8 cellular contexts compared by ENCODE assay signal in the genomic region with DNA sequence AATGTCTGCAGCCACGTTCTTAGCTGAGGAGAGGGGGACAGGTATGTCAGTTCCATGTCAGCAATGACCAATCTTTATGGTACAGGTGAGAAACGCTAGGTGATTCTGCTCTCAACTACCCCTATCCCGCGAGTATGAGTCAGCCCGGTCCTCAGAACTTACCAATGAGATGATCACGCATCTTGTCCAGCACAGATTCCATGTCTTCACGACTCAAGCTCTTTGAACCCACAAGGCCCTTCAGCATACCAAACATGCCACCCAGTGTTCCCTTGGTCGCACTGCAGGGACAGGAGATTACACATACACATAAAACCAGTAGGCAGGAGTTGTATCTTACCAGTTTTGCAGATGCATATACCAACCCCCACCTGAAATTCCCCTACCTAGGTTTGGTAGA. TPM values are rescaled to one million over a fixed set of nuclear protein-coding genes. Genes with fewer than 3 reads are reported as not detected.
A peak's percentile ranks its signal among the peaks of the same experiment; 100 is the strongest.
DNase-seq lines count a peak whose midpoint lies in the region; ATAC-seq and TF ChIP-seq lines count a peak whose summit lies in the region.
"Had no signal": no experiment of that assay in that cellular context is flagged by ENCODE, and none has a peak within 500 bp of the region (broad histone marks: within the 10 kb centered on the region; RNA-seq: fewer than 3 reads in every experiment).

No MANE protein-coding gene starts in this region.

- no peaks in the 10 kb centered on the region for H3K27me3 Mint-ChIP-seq in activated CD8-positive, alpha-beta T cell treated with anti-CD3 and anti-CD28 coated beads, Interleukin-2, amount 10 ng/mL, durations not matched to agents 7 days and 5 days (ENCODE audit: low read depth)
- H3K27me3 Mint-ChIP-seq in natural killer cell (ENCODE audit: low read depth in 2 of 2), result no peaks in the 10 kb centered on the region
- H3K27me3 Mint-ChIP-seq: activated CD4-positive, alpha-beta memory T cell treated with anti-CD3 and anti-CD28 coated beads, Interleukin-2, amount 10 ng/mL, durations not matched to agents 7 days and 5 days had no signal

- H3K9me3 Mint-ChIP-seq in activated CD8-positive, alpha-beta T cell treated with anti-CD3 and anti-CD28 coated beads, Interleukin-2, amount 10 ng/mL, durations not matched to agents 7 days and 5 days (ENCODE audit: insufficient read depth), result no peaks in the 10 kb centered on the region
- H3K9me3 Mint-ChIP-seq in natural killer cell, result no peaks in the 10 kb centered on the region
- H3K9me3 Mint-ChIP-seq: activated CD4-positive, alpha-beta memory T cell treated with anti-CD3 and anti-CD28 coated beads, Interleukin-2, amount 10 ng/mL, durations not matched to agents 7 days and 5 days had no signal

- H3K27me3 ChIP-seq in colonic mucosa, result no peaks in the 10 kb centered on the region

- peaks cover 5% of the 10 kb centered on the region for H3K4me1 ChIP-seq in colonic mucosa

- peaks cover 17% of the 10 kb centered on the region for H3K36me3 ChIP-seq in colonic mucosa

- H3K27ac ChIP-seq in colonic mucosa, result no peak overlapping the region

- H3K9ac ChIP-seq in colonic mucosa (ENCODE audit: low read depth in 2 of 2, low read length in 2 of 2), result no peak overlapping the region

- TF ChIP-seq CTCF in natural killer cell (IDR thresholded peaks at IDR 0.05), result no peak
- no peak for TF ChIP-seq CTCF in colonic mucosa (IDR thresholded peaks at IDR 0.05)

- CTCF ChIA-PET in activated CD8-positive, alpha-beta T cell treated with anti-CD3 and anti-CD28 coated beads, Interleukin-2, amount 10 ng/mL, durations not matched to agents 7 days and 5 days (lab: Charles Lee), result no interaction called here

- POLR2A ChIA-PET in activated CD8-positive, alpha-beta T cell treated with anti-CD3 and anti-CD28 coated beads, Interleukin-2, amount 10 ng/mL, durations not matched to agents 7 days and 5 days (lab: Charles Lee), result no interaction called here

- DNase-seq in activated CD8-positive, alpha-beta T cell treated with anti-CD3 and anti-CD28 coated beads, Interleukin-2, amount 10 ng/mL, durations not matched to agents 7 days and 5 days, result no peak
- DNase-seq in natural killer cell, result no peak
- no peak for DNase-seq in colonic mucosa
- DNase-seq in OCI-M2 (lab: John Stamatoyannopoulos, UW; ENCODE audit: unreplicated experiment), result no peak
- DNase-seq in nucleus accumbens (lab: John Stamatoyannopoulos, UW), result no peak
- DNase-seq: activated CD4-positive, alpha-beta memory T cell treated with anti-CD3 and anti-CD28 coated beads, Interleukin-2, amount 10 ng/mL, durations not matched to agents 7 days and 5 days; NCI-H446 had no signal

- no peaks in the 10 kb centered on the region for H3K9me3 ChIP-seq in colonic mucosa

- peak; percentile 36 for TF ChIP-seq POLR2A in GM18505 (IDR thresholded peaks at IDR 0.05; ENCODE audit: borderline replicate concordance, extremely low read depth, insufficient read depth, insufficient read length)

- no peak overlapping the region for H3K4me3 ChIP-seq in colonic mucosa

- ATAC-seq in GM18505 (IDR thresholded peaks at IDR 0.05; ENCODE audit: unreplicated experiment) (no peak), natural killer cell (no peak)
- no peak for ATAC-seq in activated CD8-positive, alpha-beta T cell treated with anti-CD3 and anti-CD28 coated beads, Interleukin-2, amount 10 ng/mL, durations not matched to agents 7 days and 5 days

- H3K36me3 Mint-ChIP-seq in activated CD8-positive, alpha-beta T cell treated with anti-CD3 and anti-CD28 coated beads, Interleukin-2, amount 10 ng/mL, durations not matched to agents 7 days and 5 days (ENCODE audit: low read depth), result peaks cover 64% of the 10 kb centered on the region
- H3K36me3 Mint-ChIP-seq in natural killer cell, result peaks cover 26% of the 10 kb centered on the region

- no peak overlapping the region for H3K4me3 Mint-ChIP-seq in activated CD8-positive, alpha-beta T cell treated with anti-CD3 and anti-CD28 coated beads, Interleukin-2, amount 10 ng/mL, durations not matched to agents 7 days and 5 days
- H3K4me3 Mint-ChIP-seq in natural killer cell, result peak overlapping the region; percentile 14
- H3K4me3 Mint-ChIP-seq: activated CD4-positive, alpha-beta memory T cell treated with anti-CD3 and anti-CD28 coated beads, Interleukin-2, amount 10 ng/mL, durations not matched to agents 7 days and 5 days had no signal

- peak overlapping the region; percentile 11 for H3K27ac Mint-ChIP-seq in activated CD8-positive, alpha-beta T cell treated with anti-CD3 and anti-CD28 coated beads, Interleukin-2, amount 10 ng/mL, durations not matched to agents 7 days and 5 days
- peak overlapping the region; percentile 95 to 96 for H3K27ac Mint-ChIP-seq in natural killer cell
- H3K27ac Mint-ChIP-seq: activated CD4-positive, alpha-beta memory T cell treated with anti-CD3 and anti-CD28 coated beads, Interleukin-2, amount 10 ng/mL, durations not matched to agents 7 days and 5 days had no signal

- intact Hi-C loops in natural killer cell (cut with micrococcal nuclease), result loop anchor here (5.0 kb wide), 1 partner anchor 378 kb away; a partner anchor contains a TSS
- intact Hi-C loops in colonic mucosa (cut with DNase I), result loop anchor here (5.0 kb wide), 1 partner anchor 54 kb away; a partner anchor contains a TSS

- H3K4me1 Mint-ChIP-seq in activated CD8-positive, alpha-beta T cell treated with anti-CD3 and anti-CD28 coated beads, Interleukin-2, amount 10 ng/mL, durations not matched to agents 7 days and 5 days (ENCODE audit: low read depth), result peaks cover 34% of the 10 kb centered on the region
- peaks cover 34 to 55% of the 10 kb centered on the region in 2 donors for H3K4me1 Mint-ChIP-seq in natural killer cell

RNA-seq across cellular contexts. Expression of a gene that starts 2.9 kb away (rescaled TPM):
- 100 to 1,000 TPM in 1 of 2 experiments, 10 to 100 TPM in 1; 99.0 to 103 TPM for total RNA-seq in activated CD8-positive, alpha-beta T cell treated with anti-CD3 and anti-CD28 coated beads, Interleukin-2, amount 10 ng/mL, durations not matched to agents 7 days and 5 days
- total RNA-seq in natural killer cell, result 100 to 1,000 TPM; 188 to 225 (median 195) TPM
- total RNA-seq in colonic mucosa, result 100 to 1,000 TPM in 1 of 2 donors, 10 to 100 TPM in 1; 75.8 to 102 TPM

RNA-seq across cellular contexts. Expression of a gene that starts 3.2 kb away (rescaled TPM):
- 10 to 100 TPM; 46.5 to 50.4 TPM for total RNA-seq in activated CD8-positive, alpha-beta T cell treated with anti-CD3 and anti-CD28 coated beads, Interleukin-2, amount 10 ng/mL, durations not matched to agents 7 days and 5 days
- 10 to 100 TPM; 31.1 to 37.9 (median 31.3) TPM for total RNA-seq in natural killer cell
- 10 to 100 TPM; 19.9 to 63.4 TPM for total RNA-seq in colonic mucosa

RNA-seq across cellular contexts. Expression of a gene that starts 17.1 kb away (rescaled TPM):
- total RNA-seq in activated CD8-positive, alpha-beta T cell treated with anti-CD3 and anti-CD28 coated beads, Interleukin-2, amount 10 ng/mL, durations not matched to agents 7 days and 5 days, result 10 to 100 TPM; 15.3 to 15.4 TPM
- 10 to 100 TPM; 14.5 to 24.0 (median 19.5) TPM for total RNA-seq in natural killer cell
- total RNA-seq in colonic mucosa, result 10 to 100 TPM; 16.4 to 17.8 TPM

RNA-seq across cellular contexts. Expression of a gene that starts 38.1 kb away (rescaled TPM):
- 10 to 100 TPM; 21.8 to 22.5 TPM for total RNA-seq in activated CD8-positive, alpha-beta T cell treated with anti-CD3 and anti-CD28 coated beads, Interleukin-2, amount 10 ng/mL, durations not matched to agents 7 days and 5 days
- 10 to 100 TPM; 20.1 to 25.8 (median 23.1) TPM for total RNA-seq in natural killer cell
- total RNA-seq in colonic mucosa, result 10 to 100 TPM; 17.2 to 31.1 TPM

RNA-seq across cellular contexts. Expression of a gene that starts 54.2 kb away (rescaled TPM):
- total RNA-seq in activated CD8-positive, alpha-beta T cell treated with anti-CD3 and anti-CD28 coated beads, Interleukin-2, amount 10 ng/mL, durations not matched to agents 7 days and 5 days, result 10 to 100 TPM; 11.8 to 12.8 TPM
- total RNA-seq in natural killer cell (1 to 10 TPM; 5.4 to 9.7 (median 7.8) TPM), colonic mucosa (10 to 100 TPM; 57.9 to 58.3 TPM)
